ENCODE assay signal across 20 cellular contexts in the genomic region with DNA sequence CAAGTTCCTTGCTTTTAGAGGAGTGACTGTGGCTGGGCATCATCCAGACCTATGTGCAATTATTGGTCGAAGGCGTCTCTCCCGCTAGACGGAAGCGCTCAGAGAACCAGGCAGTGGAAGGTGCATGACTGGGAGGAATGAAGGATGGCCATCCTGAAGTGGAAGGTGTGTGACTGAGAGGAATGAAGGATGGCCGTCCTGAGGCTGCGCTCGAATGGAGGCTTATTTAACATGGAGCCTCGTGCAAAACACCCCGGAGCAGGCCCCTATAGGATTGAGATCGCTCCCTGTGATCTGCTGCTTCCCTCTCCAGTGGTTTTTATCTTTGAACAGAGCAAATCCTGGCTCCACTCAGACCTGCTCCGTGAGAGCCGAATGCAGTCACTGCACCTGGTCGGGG.
DNase-seq lines count a peak whose midpoint lies in the region; ATAC-seq and TF ChIP-seq lines count a peak whose summit lies in the region.
"Had no signal": no experiment of that assay in that cellular context is flagged by ENCODE, and none has a peak within 500 bp of the region (broad histone marks: within the 10 kb centered on the region; RNA-seq: fewer than 3 reads in every experiment).

No MANE protein-coding gene starts in this region.

- H3K4me1 Mint-ChIP-seq in activated B cell treated with CpG ODN at 0.5 μM for 24 hours: peaks cover 67% of the 10 kb centered on the region
- H3K4me1 Mint-ChIP-seq in natural killer cell: peaks cover 83 to 88% of the 10 kb centered on the region in 2 donors

- peak; percentile 1 for DNase-seq in left ventricle myocardium inferior
- DNase-seq in left ventricle myocardium superior: no peak
- no peak for DNase-seq in activated B cell treated with CpG ODN at 0.5 μM for 24 hours
- DNase-seq in natural killer cell: no peak
- DNase-seq in NCI-H1436 (lab: John Stamatoyannopoulos, UW): no peak
- DNase-seq in HuH-7.5 (ENCODE audit: low spot score): no peak
- DNase-seq: DMS153; HFFc6; IMR-90; kidney; mesendoderm; MV-4-11; NCI-H524 treated with DMSO at 0.1 percent for 48 hours; occipital lobe; PC-9; stimulated activated CD4-positive, alpha-beta T cell treated with anti-CD3 and anti-CD28 coated beads, Interleukin-1b, Interleukin-23, amount 100 ng/mL, for 48 hours had no signal

- H3K27ac Mint-ChIP-seq in activated B cell treated with CpG ODN at 0.5 μM for 24 hours: peak overlapping the region; percentile 39
- H3K27ac Mint-ChIP-seq in natural killer cell: peak overlapping the region; percentile 57 to 99
- H3K27ac Mint-ChIP-seq: HFFc6 had no signal

- H3K27me3 Mint-ChIP-seq in activated B cell treated with CpG ODN at 0.5 μM for 24 hours (peaks cover 35% of the 10 kb centered on the region), natural killer cell (ENCODE audit: low read depth in 2 of 2) (no peaks in the 10 kb centered on the region)

- H3K36me3 Mint-ChIP-seq in activated B cell treated with CpG ODN at 0.5 μM for 24 hours (ENCODE audit: low read depth) (no peaks in the 10 kb centered on the region), natural killer cell (no peaks in the 10 kb centered on the region)

- peaks cover 51% of the 10 kb centered on the region for H3K4me1 ChIP-seq in left ventricle myocardium inferior
- H3K4me1 ChIP-seq: right lobe of liver had no signal

- no peaks in the 10 kb centered on the region for H3K36me3 ChIP-seq in left ventricle myocardium inferior
- H3K36me3 ChIP-seq: right lobe of liver, suprapubic skin had no signal

- POLR2A ChIA-PET in activated B cell treated with CpG ODN at 0.5 μM for 24 hours (lab: Charles Lee): no interaction called here

- H3K9me3 Mint-ChIP-seq in activated B cell treated with CpG ODN at 0.5 μM for 24 hours: no peaks in the 10 kb centered on the region
- no peaks in the 10 kb centered on the region for H3K9me3 Mint-ChIP-seq in natural killer cell
- H3K9me3 Mint-ChIP-seq: HFFc6 had no signal

- H3K9me3 ChIP-seq in left ventricle myocardium inferior (replicated peaks): no peaks in the 10 kb centered on the region
- H3K9me3 ChIP-seq: right lobe of liver, suprapubic skin had no signal

- CTCF ChIA-PET in activated B cell treated with CpG ODN at 0.5 μM for 24 hours (lab: Charles Lee): no interaction called here

- intact Hi-C loops in left ventricle myocardium inferior (cut with micrococcal nuclease) (no loop called here), left ventricle myocardium superior (cut with micrococcal nuclease) (no loop called here), activated B cell treated with CpG ODN at 0.5 μM for 24 hours (cut with micrococcal nuclease) (loop anchor here (10.0 kb wide), 1 partner anchor 107 kb away; no protein-coding TSS in a partner anchor), natural killer cell (cut with micrococcal nuclease) (loop anchor here (2.0 to 10.0 kb wide), 6 partner anchors 17 to 239 kb away; a partner anchor contains a TSS)

- ATAC-seq in left ventricle myocardium superior (no peak), activated B cell treated with CpG ODN at 0.5 μM for 24 hours (ENCODE audit: low read depth) (no peak), natural killer cell (no peak), HG03196 (IDR thresholded peaks at IDR 0.05; ENCODE audit: unreplicated experiment) (no peak)
- ATAC-seq: right lobe of liver, SK-N-SH treated with all-trans-retinoic acid at 6 μM for 48 hours had no signal

- no peak overlapping the region for H3K27ac ChIP-seq in left ventricle myocardium inferior (replicated peaks)
- H3K27ac ChIP-seq: PC-9, right lobe of liver, suprapubic skin had no signal

- H3K4me3 ChIP-seq in left ventricle myocardium inferior: no peak overlapping the region
- H3K4me3 ChIP-seq: PC-9, right lobe of liver, suprapubic skin had no signal

- no peak for TF ChIP-seq CTCF in left ventricle myocardium inferior (IDR thresholded peaks at IDR 0.05; ENCODE audit: borderline replicate concordance)
- no peak for TF ChIP-seq CTCF in activated B cell treated with CpG ODN at 0.5 μM for 24 hours (IDR thresholded peaks at IDR 0.05)
- TF ChIP-seq CTCF in natural killer cell (IDR thresholded peaks at IDR 0.05): no peak

- H3K4me3 Mint-ChIP-seq in activated B cell treated with CpG ODN at 0.5 μM for 24 hours (no peak overlapping the region), natural killer cell (peak overlapping the region; percentile 26)
- H3K4me3 Mint-ChIP-seq: HFFc6 had no signal

- no peaks in the 10 kb centered on the region for H3K27me3 ChIP-seq in left ventricle myocardium inferior (ENCODE audit: low read depth)
- H3K27me3 ChIP-seq: right lobe of liver, suprapubic skin had no signal

Comparison
In these comparisons a context has a peak if more than half of its experiments do, and no peak if none do; other contexts are left out.
1. intact Hi-C loops: an anchor here in activated B cell treated with CpG ODN at 0.5 μM for 24 hours (10.0 kb wide) and natural killer cell (2.0 to 10.0 kb wide); none called in left ventricle myocardium inferior and left ventricle myocardium superior.